16 cellular contexts compared by ENCODE assay signal in genomic region chr3:50525191-50525590, GRCh38.
"Had no signal": no experiment of that assay in that cellular context is flagged by ENCODE, and none has a peak within 500 bp of the region (broad histone marks: within the 10 kb centered on the region; RNA-seq: fewer than 3 reads in every experiment).

No MANE protein-coding gene starts in this region.

- H3K36me3 Mint-ChIP-seq: activated naive CD8-positive, alpha-beta T cell; memory B cell; naive thymus-derived CD8-positive, alpha-beta T cell; neural progenitor cell had no signal

- H3K9me3 Mint-ChIP-seq: memory B cell; naive thymus-derived CD8-positive, alpha-beta T cell; neural progenitor cell; T-helper 1 cell treated with Interleukin-12 subunit alpha and Interleukin-12 subunit beta and Interleukin-4 antibody, amounts not matched to agents 30 μg/mL and 1 μg/mL, for 36 hours had no signal

- H3K4me1 Mint-ChIP-seq: memory B cell had no signal

- H3K27ac Mint-ChIP-seq: activated naive CD8-positive, alpha-beta T cell; memory B cell; naive thymus-derived CD8-positive, alpha-beta T cell; neural progenitor cell; T-helper 1 cell treated with Interleukin-12 subunit alpha and Interleukin-12 subunit beta and Interleukin-4 antibody, amounts not matched to agents 30 μg/mL and 1 μg/mL, for 36 hours had no signal

- ATAC-seq: body of pancreas; naive thymus-derived CD8-positive, alpha-beta T cell had no signal

- DNase-seq: activated CD4-positive, alpha-beta T cell treated with anti-CD3 and anti-CD28 coated beads for 48 hours; activated CD4-positive, alpha-beta T cell treated with anti-CD3 and anti-CD28 coated beads, Interleukin-2, amount 50 U/mL, for 48 hours; activated effector memory CD4-positive, alpha-beta T cell treated with Interleukin-2 at 50 U/mL for 16 hours; activated naive CD4-positive, alpha-beta T cell treated with Interleukin-2 at 50 U/mL for 16 hours; body of pancreas; cortex of kidney; heart left ventricle; naive thymus-derived CD8-positive, alpha-beta T cell; stimulated activated CD4-positive, alpha-beta T cell treated with anti-CD3 and anti-CD28 coated beads, Interleukin-15, amount 100 ng/mL, for 24 hours; stimulated activated CD4-positive, alpha-beta T cell treated with anti-CD3 and anti-CD28 coated beads, Interleukin-2, amount 100 ng/mL, for 24 hours; stimulated activated naive CD4-positive, alpha-beta T cell; T-helper 9 cell had no signal

- H3K4me3 Mint-ChIP-seq: activated naive CD8-positive, alpha-beta T cell; memory B cell; naive thymus-derived CD8-positive, alpha-beta T cell; neural progenitor cell; T-helper 1 cell treated with Interleukin-12 subunit alpha and Interleukin-12 subunit beta and Interleukin-4 antibody, amounts not matched to agents 30 μg/mL and 1 μg/mL, for 36 hours had no signal
